ENCODE assay signal across 1 cellular context in genomic region chr17:43289670-43290069, GRCh38. TPM values are rescaled to one million over a fixed set of nuclear protein-coding genes. Genes with fewer than 3 reads are reported as not detected.
"Had no signal": no experiment of that assay in that cellular context is flagged by ENCODE, and none has a peak within 500 bp of the region (broad histone marks: within the 10 kb centered on the region; RNA-seq: fewer than 3 reads in every experiment).

No MANE protein-coding gene starts in this region.

RNA-seq across cellular contexts. Expression of gene RNU2-1, which starts 55.9 kb away (rescaled TPM):
- total RNA-seq: G401 had no signal
